28 cellular contexts compared by ENCODE assay signal in genomic region chr9:127850286-127850830, GRCh38. TPM values are rescaled to one million over a fixed set of nuclear protein-coding genes. Genes with fewer than 3 reads are reported as not detected.
DNase-seq lines count a peak whose midpoint lies in the region; ATAC-seq, FAIRE-seq and TF ChIP-seq lines count a peak whose summit lies in the region.
"Had no signal": no experiment of that assay in that cellular context is flagged by ENCODE, and none has a peak within 500 bp of the region (broad histone marks: within the 10 kb centered on the region; RNA-seq: fewer than 3 reads in every experiment).

No MANE protein-coding gene starts in this region.

- H4K91ac ChIP-seq in trophoblast cell (ENCODE audit: low read depth, low read length) = peak overlapping the region; percentile 23

- no peak overlapping the region for H3K4ac ChIP-seq in trophoblast cell (ENCODE audit: low read depth, low read length)

- peak overlapping the region; percentile 2 for H3K18ac ChIP-seq in trophoblast cell (ENCODE audit: low read length)

- H3K4me3 ChIP-seq in left ventricle myocardium inferior (peak overlapping the region; percentile 73), kidney (ENCODE audit: low read length in 2 of 2) (peak overlapping the region; percentile 47 to 81), trophoblast cell (ENCODE audit: low read depth, low read length) (no peak overlapping the region), tibial artery (peak overlapping the region; percentile 4 to 71)
- H3K4me3 ChIP-seq: A549, GM23338, SJCRH30 had no signal

- peak overlapping the region; percentile 6 for H2AK5ac ChIP-seq in trophoblast cell (ENCODE audit: low read length)

- H2AFZ ChIP-seq in trophoblast cell (ENCODE audit: insufficient read depth, low read length, poor library complexity) = no peak overlapping the region
- H2AFZ ChIP-seq: GM23338 had no signal

- no CpG with 5 or more reads among the region's 17 CpGs for WGBS in trophoblast cell (ENCODE audit: extremely low coverage, insufficient coverage, insufficient read length)

- H4K12ac ChIP-seq in trophoblast cell (ENCODE audit: low read depth, low read length) = no peak overlapping the region

- ATAC-seq in left cardiac atrium (no peak), HG03159 (IDR thresholded peaks at IDR 0.05; ENCODE audit: unreplicated experiment) (no peak)
- ATAC-seq: A549; activated T-cell treated with anti-CD3 and anti-CD28 coated beads, Interleukin-2, amount 50 U/mL, for 4 hours; GM23338 had no signal

- H3K14ac ChIP-seq in trophoblast cell (ENCODE audit: low read length) = no peak overlapping the region

- intact Hi-C loops in left ventricle myocardium inferior (cut with micrococcal nuclease) = no loop called here
- intact Hi-C loops in left cardiac atrium (cut with DNase I) = no loop called here
- intact Hi-C loops in kidney (cut with DNase I) = no loop called here
- intact Hi-C loops in tibial artery (cut with DNase I; ENCODE audit: low total_unique reads) = no loop called here

- H3K9ac ChIP-seq in kidney (ENCODE audit: low read length in 2 of 2) (peak overlapping the region; percentile 0 to 66), trophoblast cell (ENCODE audit: low read length) (no peak overlapping the region)

- H3K23ac ChIP-seq in trophoblast cell (ENCODE audit: low read length) = no peak overlapping the region

- peaks cover 92% of the 10 kb centered on the region for H3K4me1 ChIP-seq in left ventricle myocardium inferior
- H3K4me1 ChIP-seq in kidney (ENCODE audit: control insufficient read depth in 1 of 2, insufficient read depth in 1 of 2, low read depth in 1 of 2, low read length in 2 of 2) = peaks cover under 1 to 21% of the 10 kb centered on the region in 2 donors
- H3K4me1 ChIP-seq in trophoblast cell (ENCODE audit: control insufficient read depth in 1 of 2, insufficient read depth in 2 of 2, low read length in 2 of 2) = peaks cover 54 to 63% of the 10 kb centered on the region in 2 experiments
- H3K4me1 ChIP-seq in tibial artery = peaks cover 0 to 61% (median 44%) of the 10 kb centered on the region in 4 donors
- H3K4me1 ChIP-seq: A549 had no signal

- no peak for FAIRE-seq in kidney (lab: Jason Lieb, UNC)
- FAIRE-seq: A549, bronchial epithelial cell, G401.6, HTR-8/SVneo, islet of Langerhans had no signal

- peaks cover 68% of the 10 kb centered on the region for H3K79me1 ChIP-seq in trophoblast cell (ENCODE audit: low read length)

- DNase-seq in left ventricle myocardium inferior = no peak
- no peak for DNase-seq in left cardiac atrium
- DNase-seq in kidney = no peak
- DNase-seq in trophoblast cell = peak; percentile 90 to 95
- no peak for DNase-seq in tibial artery
- no peak for DNase-seq in stimulated activated CD4-positive, alpha-beta T cell treated with anti-CD3 and anti-CD28 coated beads, Interleukin-12 subunit alpha, Interleukin-12 subunit beta, amount 100 ng/mL, for 4 hours
- DNase-seq in SW480 (ENCODE audit: low spot score) = no peak
- DNase-seq: activated naive CD4-positive, alpha-beta T cell treated with anti-CD3 and anti-CD28 coated beads for 36 hours; activated T-cell treated with anti-CD3 and anti-CD28 coated beads, Interleukin-2, amount 50 U/mL, for 4 hours; amniotic stem cell; BE2C; cortex of kidney; DMS53; HFFc6; KG1; NCI-H1436 treated with DMSO at 0.1 percent for 48 hours; NCI-H2171; NCI-H524; NK-92 treated with Interleukin-12 subunit alpha and Interleukin-12 subunit beta, amount 100 ng/mL, for 24 hours; nucleus accumbens; SJCRH30 had no signal

- no peak overlapping the region for H4K8ac ChIP-seq in trophoblast cell (ENCODE audit: low read depth, low read length)

- H3K4me2 ChIP-seq in trophoblast cell (ENCODE audit: low read length) = no peak overlapping the region
- H3K4me2 ChIP-seq: A549, GM23338 had no signal

- H3K9me3 ChIP-seq in left ventricle myocardium inferior (replicated peaks) = peaks cover 14% of the 10 kb centered on the region
- peaks cover 0 to 6% of the 10 kb centered on the region in 2 donors for H3K9me3 ChIP-seq in kidney (ENCODE audit: control insufficient read depth in 1 of 2, low read length in 2 of 2)
- peaks cover 22% of the 10 kb centered on the region for H3K9me3 ChIP-seq in trophoblast cell (ENCODE audit: insufficient read depth, low read depth, low read length)
- peaks cover 0 to 7% (median 3%) of the 10 kb centered on the region in 3 donors for H3K9me3 ChIP-seq in tibial artery
- H3K9me3 ChIP-seq: SJCRH30 had no signal

- H3K27me3 ChIP-seq in left ventricle myocardium inferior (ENCODE audit: low read depth) (no peaks in the 10 kb centered on the region), trophoblast cell (ENCODE audit: insufficient read depth, low read length) (no peaks in the 10 kb centered on the region), tibial artery (no peaks in the 10 kb centered on the region)
- H3K27me3 ChIP-seq: BE2C, SJCRH30 had no signal

- H2BK12ac ChIP-seq in trophoblast cell (ENCODE audit: low read length) = peak overlapping the region; percentile 8

- no peak overlapping the region for H2BK120ac ChIP-seq in trophoblast cell (ENCODE audit: insufficient read depth, low read length, poor library complexity)

- peaks cover 18% of the 10 kb centered on the region for H3K79me2 ChIP-seq in trophoblast cell (ENCODE audit: control insufficient read depth, insufficient read depth, low read length, poor library complexity)

- H3K36me3 ChIP-seq in left ventricle myocardium inferior (peaks cover 46% of the 10 kb centered on the region), kidney (ENCODE audit: control insufficient read depth in 1 of 2, insufficient read depth in 2 of 2, low read length in 2 of 2) (peaks cover 0 to 16% of the 10 kb centered on the region in 2 donors), trophoblast cell (ENCODE audit: control insufficient read depth in 1 of 2, insufficient read depth in 2 of 2, low read length in 2 of 2) (peaks cover 2 to 11% of the 10 kb centered on the region in 2 experiments), tibial artery (peaks cover 0 to 18% (median 10%) of the 10 kb centered on the region in 3 donors)
- H3K36me3 ChIP-seq: BE2C had no signal

- H2BK5ac ChIP-seq in trophoblast cell (ENCODE audit: low read depth, low read length, poor library complexity) = no peak overlapping the region

- TF ChIP-seq CTCF in left ventricle myocardium inferior (IDR thresholded peaks at IDR 0.05; ENCODE audit: borderline replicate concordance) = no peak
- no peak for TF ChIP-seq CTCF in kidney (IDR thresholded peaks at IDR 0.05; ENCODE audit: borderline replicate concordance, extremely low read depth, insufficient read depth)
- no peak for TF ChIP-seq CTCF in tibial artery (IDR thresholded peaks at IDR 0.05)

- peak overlapping the region; percentile 97 for H3K27ac ChIP-seq in left ventricle myocardium inferior (replicated peaks)
- H3K27ac ChIP-seq in kidney (ENCODE audit: low read depth in 2 of 2, low read length in 2 of 2) = peak overlapping the region; percentile 67 to 84
- H3K27ac ChIP-seq in trophoblast cell (ENCODE audit: low read depth, low read length) = peak overlapping the region; percentile 16
- H3K27ac ChIP-seq in tibial artery = no peak overlapping the region
- H3K27ac ChIP-seq: A549, SJCRH30 had no signal

RNA-seq across cellular contexts. Expression of gene ENG, which starts 4.1 kb away (rescaled TPM):
- total RNA-seq in left ventricle myocardium inferior = 139 TPM
- 100 to 1,000 TPM; 132 to 392 TPM for total RNA-seq in left cardiac atrium
- 135 TPM for total RNA-seq in kidney
- 158 TPM for polyA plus RNA-seq in kidney (ENCODE audit: insufficient read depth, low read depth, low replicate concordance)
- polyA plus RNA-seq in trophoblast cell (2013) = 68.9 and 73.1 TPM in 2 replicates

RNA-seq across cellular contexts. Expression of gene AK1, which starts 27.1 kb away (rescaled TPM):
- total RNA-seq in left ventricle myocardium inferior = 844 TPM
- 100 to 1,000 TPM; 593 to 626 TPM for total RNA-seq in left cardiac atrium
- 77.9 TPM for total RNA-seq in kidney
- 185 TPM for polyA plus RNA-seq in kidney (ENCODE audit: insufficient read depth, low read depth, low replicate concordance)
- 33.2 and 34.2 TPM in 2 replicates for polyA plus RNA-seq in trophoblast cell (2013)

RNA-seq across cellular contexts. Expression of gene FPGS, which starts 47.7 kb away (rescaled TPM):
- 38.0 TPM for total RNA-seq in left ventricle myocardium inferior
- total RNA-seq in left cardiac atrium = 10 to 100 TPM; 40.4 to 59.5 TPM
- 77.2 TPM for total RNA-seq in kidney
- polyA plus RNA-seq in kidney (ENCODE audit: insufficient read depth, low read depth, low replicate concordance) = 44.0 TPM
- 21.9 and 22.3 TPM in 2 replicates for polyA plus RNA-seq in trophoblast cell (2013)

RNA-seq across cellular contexts. Expression of gene ST6GALNAC6, which starts 49.0 kb away (rescaled TPM):
- total RNA-seq in left ventricle myocardium inferior = 48.4 TPM
- 10 to 100 TPM; 56.7 to 71.7 TPM for total RNA-seq in left cardiac atrium
- total RNA-seq in kidney = 74.6 TPM
- 75.0 TPM for polyA plus RNA-seq in kidney (ENCODE audit: insufficient read depth, low read depth, low replicate concordance)
- 9.1 and 10.5 TPM in 2 replicates for polyA plus RNA-seq in trophoblast cell (2013)

Comparison
In these comparisons a context has a peak if more than half of its experiments do, and no peak if none do; other contexts are left out.
1. DNase-seq: peak in trophoblast cell (2 of 2); none in left ventricle myocardium inferior (single experiment), left cardiac atrium (single experiment), kidney (single experiment), tibial artery (0 of 2), stimulated activated CD4-positive, alpha-beta T cell treated with anti-CD3 and anti-CD28 coated beads, Interleukin-12 subunit alpha, Interleukin-12 subunit beta, amount 100 ng/mL, for 4 hours (single experiment) and SW480 (single experiment).
2. H3K27ac ChIP-seq: peak in left ventricle myocardium inferior (single experiment), kidney (2 of 2) and trophoblast cell (single experiment); none in tibial artery (0 of 2).